In the genomic region with DNA sequence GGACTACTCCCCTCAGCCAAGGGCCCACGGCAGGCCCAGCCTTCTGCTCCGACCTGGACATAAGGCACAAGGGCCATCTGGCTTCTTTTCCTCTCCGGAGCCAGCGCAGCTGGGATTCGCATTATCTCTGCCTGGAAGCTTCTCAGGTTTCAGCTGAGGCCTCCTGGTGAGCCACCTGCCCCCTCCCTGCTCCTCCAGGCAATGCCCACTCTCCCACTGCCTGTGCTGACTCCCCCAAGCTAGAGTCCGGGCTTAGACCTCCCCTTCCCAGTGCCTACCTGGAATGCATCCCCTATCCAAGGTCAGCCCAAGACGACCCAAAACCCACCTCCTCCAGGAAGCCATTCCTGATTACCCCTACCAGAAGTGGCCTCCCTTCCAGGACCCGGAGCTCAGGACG, we compare ENCODE assay signal across 11 cellular contexts.
DNase-seq lines count a peak whose midpoint lies in the region; ATAC-seq and TF ChIP-seq lines count a peak whose summit lies in the region.
"Had no signal": no experiment of that assay in that cellular context is flagged by ENCODE, and none has a peak within 500 bp of the region (broad histone marks: within the 10 kb centered on the region; RNA-seq: fewer than 3 reads in every experiment).

No MANE protein-coding gene starts in this region.

- H3K4me1 Mint-ChIP-seq in activated naive CD4-positive, alpha-beta T cell treated with anti-CD3 and anti-CD28 coated beads, Interleukin-2, amount 10 ng/mL, durations not matched to agents 7 days and 5 days, result no peaks in the 10 kb centered on the region
- peaks cover 9% of the 10 kb centered on the region for H3K4me1 Mint-ChIP-seq in central memory CD8-positive, alpha-beta T cell
- no peaks in the 10 kb centered on the region for H3K4me1 Mint-ChIP-seq in CD8-positive, alpha-beta T cell (ENCODE audit: low read depth)
- peaks cover 0 to 2% of the 10 kb centered on the region in 2 donors for H3K4me1 Mint-ChIP-seq in immature natural killer cell

- no peak overlapping the region for H3K27ac ChIP-seq in psoas muscle
- no peak overlapping the region for H3K27ac ChIP-seq in CD8-positive, alpha-beta T cell (ENCODE audit: low read depth, low read length)
- H3K27ac ChIP-seq in effector memory CD4-positive, alpha-beta T cell (ENCODE audit: insufficient read depth, low read length, poor library complexity, severe bottlenecking), result no peak overlapping the region
- H3K27ac ChIP-seq: adrenal gland had no signal

- CTCF ChIA-PET in activated naive CD4-positive, alpha-beta T cell treated with anti-CD3 and anti-CD28 coated beads, Interleukin-2, amount 10 ng/mL, durations not matched to agents 7 days and 5 days (lab: Charles Lee), result interaction anchor here (0.6 to 0.8 kb wide), 2 partner anchors 11 to 216 kb away, joined by 3 read pairs; no protein-coding TSS in a partner anchor
- CTCF ChIA-PET in CD8-positive, alpha-beta T cell (lab: Charles Lee), result interaction anchor here (1.4 to 4.0 kb wide), 4 partner anchors 9 to 214 kb away, joined by 3 to 14 read pairs (median 4); no protein-coding TSS in a partner anchor

- peaks cover 0 to 46% of the 10 kb centered on the region in 2 donors for H3K36me3 ChIP-seq in psoas muscle (ENCODE audit: insufficient read depth in 1 of 2, low read depth in 1 of 2)
- peaks cover 11% of the 10 kb centered on the region for H3K36me3 ChIP-seq in CD8-positive, alpha-beta T cell (ENCODE audit: insufficient read depth, low read length)
- peaks cover 25% of the 10 kb centered on the region for H3K36me3 ChIP-seq in effector memory CD4-positive, alpha-beta T cell (ENCODE audit: control insufficient read depth, insufficient read depth, low read length)
- H3K36me3 ChIP-seq: adrenal gland had no signal

- intact Hi-C loops in psoas muscle (cut with DNase I), result no loop called here
- intact Hi-C loops in CD8-positive, alpha-beta T cell (cut with DNase I, micrococcal nuclease), result no loop called here

- no peaks in the 10 kb centered on the region for H3K27me3 ChIP-seq in psoas muscle (ENCODE audit: insufficient read depth in 3 of 3, low read length in 2 of 3)
- H3K27me3 ChIP-seq in CD8-positive, alpha-beta T cell (ENCODE audit: insufficient read depth, low read length), result no peaks in the 10 kb centered on the region
- H3K27me3 ChIP-seq in effector memory CD4-positive, alpha-beta T cell (replicated peaks; ENCODE audit: control insufficient read depth, insufficient read depth, low read length, poor library complexity, severe bottlenecking), result no peaks in the 10 kb centered on the region
- H3K27me3 ChIP-seq: adrenal gland had no signal

- H3K27me3 Mint-ChIP-seq in activated naive CD4-positive, alpha-beta T cell treated with anti-CD3 and anti-CD28 coated beads, Interleukin-2, amount 10 ng/mL, durations not matched to agents 7 days and 5 days, result no peaks in the 10 kb centered on the region
- no peaks in the 10 kb centered on the region for H3K27me3 Mint-ChIP-seq in central memory CD8-positive, alpha-beta T cell
- H3K27me3 Mint-ChIP-seq in CD8-positive, alpha-beta T cell (ENCODE audit: low read depth), result no peaks in the 10 kb centered on the region
- H3K27me3 Mint-ChIP-seq in immature natural killer cell (ENCODE audit: low read depth in 3 of 3), result peaks cover 0 to 20% (median 5%) of the 10 kb centered on the region in 3 donors
- H3K27me3 Mint-ChIP-seq: naive thymus-derived CD8-positive, alpha-beta T cell had no signal

- H3K36me3 Mint-ChIP-seq in activated naive CD4-positive, alpha-beta T cell treated with anti-CD3 and anti-CD28 coated beads, Interleukin-2, amount 10 ng/mL, durations not matched to agents 7 days and 5 days, result peaks cover 30% of the 10 kb centered on the region
- peaks cover 49% of the 10 kb centered on the region for H3K36me3 Mint-ChIP-seq in central memory CD8-positive, alpha-beta T cell (ENCODE audit: insufficient read depth)
- peaks cover 58% of the 10 kb centered on the region for H3K36me3 Mint-ChIP-seq in CD8-positive, alpha-beta T cell
- peaks cover 7 to 36% (median 10%) of the 10 kb centered on the region in 3 donors for H3K36me3 Mint-ChIP-seq in immature natural killer cell

- no peaks in the 10 kb centered on the region for H3K4me1 ChIP-seq in psoas muscle
- H3K4me1 ChIP-seq in CD8-positive, alpha-beta T cell (ENCODE audit: insufficient read depth, low read length), result no peaks in the 10 kb centered on the region
- no peaks in the 10 kb centered on the region for H3K4me1 ChIP-seq in effector memory CD4-positive, alpha-beta T cell (ENCODE audit: control insufficient read depth, insufficient read depth, low read length, poor library complexity, severe bottlenecking)

- 32 to 38% (median 36%) methylated on average over 9 of the region's 9 CpGs for WGBS in psoas muscle, 3 donors

- TF ChIP-seq CTCF in psoas muscle (IDR thresholded peaks at IDR 0.05), result no peak
- TF ChIP-seq CTCF in CD8-positive, alpha-beta T cell (IDR thresholded peaks at IDR 0.05), result no peak

- peak; percentile 14 for DNase-seq in activated naive CD4-positive, alpha-beta T cell treated with anti-CD3 and anti-CD28 coated beads, Interleukin-2, amount 10 ng/mL, durations not matched to agents 7 days and 5 days
- DNase-seq in activated naive CD4-positive, alpha-beta T cell treated with Interleukin-2 at 50 U/mL for 16 hours, result no peak
- DNase-seq in NCI-H2171 treated with DMSO at 0.1 percent for 48 hours (lab: John Stamatoyannopoulos, UW), result peak; percentile 99
- no peak for DNase-seq in central memory CD8-positive, alpha-beta T cell (ENCODE audit: low spot score in 2 of 2)
- DNase-seq in psoas muscle, result peak in 1 of 2 donors; percentile 35
- no peak for DNase-seq in CD8-positive, alpha-beta T cell
- DNase-seq in immature natural killer cell, result no peak
- DNase-seq in effector memory CD4-positive, alpha-beta T cell, result no peak
- DNase-seq: naive thymus-derived CD8-positive, alpha-beta T cell; stimulated activated CD4-positive, alpha-beta T cell treated with anti-CD3 and anti-CD28 coated beads, Interleukin-15, amount 100 ng/mL, for 24 hours had no signal

- no peak for ATAC-seq in central memory CD8-positive, alpha-beta T cell (replicated peaks; ENCODE audit: extremely low read depth, poor library complexity, severe bottlenecking)
- peak; percentile 45 to 58 (median 50) for ATAC-seq in psoas muscle
- ATAC-seq in CD8-positive, alpha-beta T cell, result no peak

- H3K9me3 ChIP-seq in psoas muscle, result no peaks in the 10 kb centered on the region
- H3K9me3 ChIP-seq in CD8-positive, alpha-beta T cell (ENCODE audit: low read length), result no peaks in the 10 kb centered on the region
- no peaks in the 10 kb centered on the region for H3K9me3 ChIP-seq in effector memory CD4-positive, alpha-beta T cell (ENCODE audit: control insufficient read depth, low read length)
- H3K9me3 ChIP-seq: adrenal gland had no signal

- no peaks in the 10 kb centered on the region for H3K9me3 Mint-ChIP-seq in activated naive CD4-positive, alpha-beta T cell treated with anti-CD3 and anti-CD28 coated beads, Interleukin-2, amount 10 ng/mL, durations not matched to agents 7 days and 5 days
- H3K9me3 Mint-ChIP-seq in central memory CD8-positive, alpha-beta T cell, result no peaks in the 10 kb centered on the region
- no peaks in the 10 kb centered on the region for H3K9me3 Mint-ChIP-seq in CD8-positive, alpha-beta T cell
- no peaks in the 10 kb centered on the region for H3K9me3 Mint-ChIP-seq in immature natural killer cell
- H3K9me3 Mint-ChIP-seq: naive thymus-derived CD8-positive, alpha-beta T cell had no signal

- no peak overlapping the region for H3K4me3 Mint-ChIP-seq in activated naive CD4-positive, alpha-beta T cell treated with anti-CD3 and anti-CD28 coated beads, Interleukin-2, amount 10 ng/mL, durations not matched to agents 7 days and 5 days
- no peak overlapping the region for H3K4me3 Mint-ChIP-seq in central memory CD8-positive, alpha-beta T cell
- no peak overlapping the region for H3K4me3 Mint-ChIP-seq in CD8-positive, alpha-beta T cell
- no peak overlapping the region for H3K4me3 Mint-ChIP-seq in immature natural killer cell
- H3K4me3 Mint-ChIP-seq: naive thymus-derived CD8-positive, alpha-beta T cell had no signal

- no peak overlapping the region for H3K27ac Mint-ChIP-seq in activated naive CD4-positive, alpha-beta T cell treated with anti-CD3 and anti-CD28 coated beads, Interleukin-2, amount 10 ng/mL, durations not matched to agents 7 days and 5 days
- H3K27ac Mint-ChIP-seq in central memory CD8-positive, alpha-beta T cell (ENCODE audit: low read depth), result peak overlapping the region; percentile 22
- H3K27ac Mint-ChIP-seq in CD8-positive, alpha-beta T cell, result no peak overlapping the region
- H3K27ac Mint-ChIP-seq in immature natural killer cell, result no peak overlapping the region

- H3K4me3 ChIP-seq in psoas muscle, result no peak overlapping the region
- no peak overlapping the region for H3K4me3 ChIP-seq in CD8-positive, alpha-beta T cell (ENCODE audit: low read depth, low read length)
- no peak overlapping the region for H3K4me3 ChIP-seq in effector memory CD4-positive, alpha-beta T cell (ENCODE audit: insufficient read depth, low read depth, low read length, poor library complexity, severe bottlenecking)
- H3K4me3 ChIP-seq: adrenal gland had no signal

- POLR2A ChIA-PET in CD8-positive, alpha-beta T cell (lab: Charles Lee), result no interaction called here

Comparison
In these comparisons a context has a peak if more than half of its experiments do, and no peak if none do; other contexts are left out.
1. DNase-seq: peak in activated naive CD4-positive, alpha-beta T cell treated with anti-CD3 and anti-CD28 coated beads, Interleukin-2, amount 10 ng/mL, durations not matched to agents 7 days and 5 days (single experiment) and NCI-H2171 treated with DMSO at 0.1 percent for 48 hours (single experiment); none in activated naive CD4-positive, alpha-beta T cell treated with Interleukin-2 at 50 U/mL for 16 hours (single experiment), central memory CD8-positive, alpha-beta T cell (0 of 2), CD8-positive, alpha-beta T cell (0 of 7), immature natural killer cell (0 of 3) and effector memory CD4-positive, alpha-beta T cell (0 of 3).
2. ATAC-seq: peak in psoas muscle (4 of 4); none in central memory CD8-positive, alpha-beta T cell (single experiment) and CD8-positive, alpha-beta T cell (single experiment).